Comparison of ENCODE assay signal across 1 cellular context in the genomic region with DNA sequence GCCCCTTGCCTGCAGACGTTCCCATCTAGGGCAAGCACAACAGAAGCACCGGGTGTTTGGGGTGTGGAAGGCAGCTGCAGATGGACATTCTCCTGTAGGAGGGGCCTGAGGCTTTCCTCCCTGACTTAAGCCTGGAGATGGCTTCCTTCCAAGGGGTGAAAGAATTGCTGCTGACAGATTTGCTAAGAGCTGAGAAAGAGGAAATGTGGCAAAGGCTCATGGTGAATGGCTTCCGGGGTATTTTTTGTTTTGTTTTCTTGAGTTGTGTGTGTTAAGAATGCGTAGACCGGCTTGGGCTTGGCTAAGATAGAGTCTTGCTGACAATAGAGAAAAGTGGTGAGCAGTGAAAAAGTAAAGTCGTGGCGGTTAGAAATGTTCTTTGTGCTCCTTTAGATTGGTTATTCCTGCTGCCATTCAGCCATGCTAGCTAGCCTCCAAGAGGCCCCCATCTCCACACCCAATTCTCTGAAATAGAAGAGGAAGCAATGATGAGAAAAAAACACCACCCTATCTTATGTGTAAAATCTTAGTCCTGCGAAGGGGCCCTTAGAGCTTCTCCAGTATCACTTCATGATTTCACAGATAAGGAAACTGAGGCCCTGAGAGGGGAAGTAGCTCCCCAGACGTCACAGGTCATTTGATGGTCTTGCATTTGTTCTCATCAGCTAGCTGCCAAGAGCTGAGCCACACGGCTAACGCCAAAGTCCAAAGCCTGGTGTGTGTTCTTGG.
TF ChIP-seq lines count a peak whose summit lies in the region.

No MANE protein-coding gene starts in this region.

TF ChIP-seq in GM23338, 12 proteins besides CTCF, POLR2A, EP300 and RAD21 (continued from another document):
- TF ChIP-seq JUNB (IDR thresholded peaks at IDR 0.05; ENCODE audit: unreplicated experiment): no peak
- TF ChIP-seq CREB1 (CRISPR knock-in tag; IDR thresholded peaks at IDR 0.05; ENCODE audit: low read depth): no peak
